ENCODE assay signal across 1 cellular context in genomic region chr12:120719496-120720233, GRCh38.
TF ChIP-seq lines count a peak whose summit lies in the region.

No MANE protein-coding gene starts in this region.

TF ChIP-seq in GM12878, 131 proteins besides CTCF, POLR2A, EP300 and RAD21:
- TF ChIP-seq EZH2 (IDR thresholded peaks at IDR 0.05; ENCODE audit: borderline replicate concordance, control insufficient read depth, low read depth, low read length) (no peak), CEBPZ (IDR thresholded peaks at IDR 0.05; ENCODE audit: low read depth, low read length) (no peak)
